Comparison of ENCODE assay signal across 18 cellular contexts in genomic region chr9:72809586-72809985, GRCh38.
"Had no signal": no experiment of that assay in that cellular context is flagged by ENCODE, and none has a peak within 500 bp of the region (broad histone marks: within the 10 kb centered on the region; RNA-seq: fewer than 3 reads in every experiment).

No MANE protein-coding gene starts in this region.

- ATAC-seq: mucosa of descending colon; naive thymus-derived CD8-positive, alpha-beta T cell; pancreas; right cardiac atrium; sciatic nerve; stimulated activated effector memory CD8-positive, alpha-beta T cell treated with anti-CD3 and anti-CD28 coated beads, Interleukin-12 subunit alpha, Interleukin-12 subunit beta, amount 100 ng/mL, for 72 hours had no signal

- DNase-seq: islet precursor cell; left ventricle myocardium inferior; mesendoderm; mucosa of descending colon; naive thymus-derived CD8-positive, alpha-beta T cell; nucleus accumbens; pancreas; posterior cingulate gyrus; retina; right cardiac atrium; small intestine; spleen; stimulated activated CD4-positive, alpha-beta T cell treated with anti-CD3 and anti-CD28 coated beads, Interleukin-4, amount 100 ng/mL, for 24 hours; stimulated activated naive CD4-positive, alpha-beta T cell; substantia nigra; uterus had no signal

- FAIRE-seq: pancreas had no signal
